ENCODE assay signal across 12 cellular contexts in the genomic region with DNA sequence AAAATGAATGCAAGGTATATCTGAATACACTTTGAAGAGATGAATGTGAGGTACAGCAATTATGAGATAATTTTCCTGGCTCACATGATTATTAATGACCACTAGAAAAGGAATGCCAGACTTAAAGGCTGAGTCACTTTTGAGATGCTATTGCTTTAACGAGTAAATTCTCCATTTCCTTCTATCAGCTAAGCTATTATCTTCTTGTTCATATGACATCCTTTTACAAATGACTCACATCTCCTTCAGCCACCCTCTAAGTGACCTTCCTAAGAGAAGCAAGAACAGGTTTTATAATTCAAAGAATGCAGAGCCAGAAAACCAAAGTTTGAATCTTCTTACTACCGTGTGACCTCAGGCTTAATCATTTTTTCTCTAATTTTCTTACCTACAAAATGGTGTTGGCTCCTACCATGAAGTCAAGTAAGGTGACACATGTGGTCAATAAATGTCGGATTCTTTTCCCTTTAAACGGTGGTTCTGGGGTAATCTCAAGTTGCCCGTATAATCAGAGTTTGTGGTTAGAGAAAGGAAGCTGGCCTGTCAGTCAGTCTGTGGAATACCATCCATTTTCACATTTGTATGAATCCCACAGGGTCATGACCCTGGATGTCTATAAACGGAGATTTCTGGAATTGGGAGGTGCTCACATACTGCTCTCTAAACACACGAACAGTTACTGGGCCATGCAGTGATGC.
DNase-seq lines count a peak whose midpoint lies in the region; ATAC-seq and TF ChIP-seq lines count a peak whose summit lies in the region.
"Had no signal": no experiment of that assay in that cellular context is flagged by ENCODE, and none has a peak within 500 bp of the region (broad histone marks: within the 10 kb centered on the region; RNA-seq: fewer than 3 reads in every experiment).

No MANE protein-coding gene starts in this region.

- TF ChIP-seq CTCF in retinal pigment epithelial cell (conservative IDR thresholded peaks at IDR 0.05; ENCODE audit: low read depth, low read length) (no peak), testis (IDR thresholded peaks at IDR 0.05) (no peak)

- H3K4me3 ChIP-seq in SJCRH30, result no peak overlapping the region
- no peak overlapping the region for H3K4me3 ChIP-seq in retinal pigment epithelial cell (ENCODE audit: low read length)
- no peak overlapping the region for H3K4me3 ChIP-seq in testis
- H3K4me3 ChIP-seq: neural progenitor cell had no signal

- H3K27ac ChIP-seq in SJCRH30 (peak overlapping the region; percentile 22), testis (no peak overlapping the region)
- H3K27ac ChIP-seq: neural progenitor cell had no signal

- intact Hi-C loops in testis (cut with DNase I; ENCODE audit: low total_unique reads), result no loop called here

- H3K4me1 ChIP-seq in SJCRH30, result peaks cover 5% of the 10 kb centered on the region
- H3K4me1 ChIP-seq in testis, result no peaks in the 10 kb centered on the region
- H3K4me1 ChIP-seq: neural progenitor cell had no signal

- peak; percentile 67 for ATAC-seq in esophagus mucosa
- no peak for ATAC-seq in GM21526 (IDR thresholded peaks at IDR 0.05; ENCODE audit: low FRiP score, unreplicated experiment)
- ATAC-seq: stimulated activated effector memory CD8-positive, alpha-beta T cell treated with anti-CD3 and anti-CD28 coated beads, Interleukin-12 subunit alpha, Interleukin-12 subunit beta, amount 100 ng/mL, for 72 hours had no signal

- no peaks in the 10 kb centered on the region for H3K9me3 ChIP-seq in SJCRH30 (replicated peaks)
- H3K9me3 ChIP-seq in testis, result no peaks in the 10 kb centered on the region

- DNase-seq in H4 (ENCODE audit: low spot score) (peak; percentile 62), SJCRH30 (peak in 1 of 2 experiments; percentile 24), retinal pigment epithelial cell (ENCODE audit: low read depth) (peak; percentile 41), testis (no peak), NCI-H748 treated with DMSO at 0.1 percent for 48 hours (lab: John Stamatoyannopoulos, UW) (no peak), DMS 273 treated with DMSO at 0.1 percent for 48 hours (lab: John Stamatoyannopoulos, UW) (no peak)
- DNase-seq: islet precursor cell, NCI-H1694 had no signal

- 76 to 77% methylated on average over 7 of the region's 7 CpGs for WGBS in testis, 2 donors

- no peak for TF ChIP-seq POLR2A in testis (IDR thresholded peaks at IDR 0.05)

- H3K36me3 ChIP-seq in SJCRH30 (no peaks in the 10 kb centered on the region), testis (ENCODE audit: low read depth, missing control alignments) (no peaks in the 10 kb centered on the region)
- H3K36me3 ChIP-seq: neural progenitor cell had no signal

- H3K27me3 ChIP-seq in SJCRH30 (no peaks in the 10 kb centered on the region), testis (no peaks in the 10 kb centered on the region)
- H3K27me3 ChIP-seq: neural progenitor cell had no signal

Comparison
In these comparisons a context has a peak if more than half of its experiments do, and no peak if none do; other contexts are left out.
1. DNase-seq: peak in H4 (single experiment) and retinal pigment epithelial cell (single experiment); none in testis (single experiment), NCI-H748 treated with DMSO at 0.1 percent for 48 hours (single experiment) and DMS 273 treated with DMSO at 0.1 percent for 48 hours (single experiment).